25 cellular contexts compared by ENCODE assay signal in the genomic region with DNA sequence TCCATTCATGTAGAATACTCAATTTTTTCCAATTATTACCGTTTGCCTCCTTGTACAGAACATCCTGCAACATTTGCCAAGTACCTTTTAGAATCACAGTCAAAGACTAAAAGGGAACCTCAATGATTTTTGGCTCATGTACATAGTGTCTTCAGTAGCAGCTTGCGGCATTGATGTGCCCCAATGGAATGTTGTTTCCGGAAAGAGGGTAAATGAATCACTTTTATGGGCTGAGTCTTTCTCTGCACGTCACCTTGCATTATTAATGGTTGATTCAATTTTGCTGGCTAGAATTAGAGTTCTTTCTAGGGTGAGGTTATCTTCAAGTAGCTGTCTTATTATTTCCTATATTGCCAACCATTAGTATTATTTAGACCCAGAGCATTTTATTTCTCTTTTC.
DNase-seq lines count a peak whose midpoint lies in the region; ATAC-seq and TF ChIP-seq lines count a peak whose summit lies in the region.
"Had no signal": no experiment of that assay in that cellular context is flagged by ENCODE, and none has a peak within 500 bp of the region (broad histone marks: within the 10 kb centered on the region; RNA-seq: fewer than 3 reads in every experiment).

No MANE protein-coding gene starts in this region.

- POLR2A ChIA-PET in PC-3 (lab: Charles Lee; ENCODE audit: unreplicated experiment) = no interaction called here
- POLR2A ChIA-PET in GM10248 (lab: Yijun Ruan, JAX) = no interaction called here

- intact Hi-C loops in PC-3 (cut with micrococcal nuclease) = no loop called here

- H4K20me1 ChIP-seq in PC-3 (ENCODE audit: low read length) = no peaks in the 10 kb centered on the region
- H4K20me1 ChIP-seq: BLaER1 treated with 17β-estradiol and CSF1 and Interleukin-3, amounts not matched to agents 10 nM and 100 nM had no signal

- DNase-seq in ACHN = peak; percentile 10
- DNase-seq in PC-3 = peak; percentile 86
- peak; percentile 3 for DNase-seq in astrocyte of the spinal cord (ENCODE audit: low read depth, low spot score)
- peak; percentile 52 for DNase-seq in left kidney (ENCODE audit: low read depth, low spot score)
- no peak for DNase-seq in anterior cingulate cortex (lab: John Stamatoyannopoulos, UW)
- no peak for DNase-seq in GM10248 (ENCODE audit: extremely low spot score)
- DNase-seq in NCI-H1436 treated with DMSO at 0.1 percent for 48 hours (lab: John Stamatoyannopoulos, UW) = no peak
- no peak for DNase-seq in brain microvascular endothelial cell
- DNase-seq: activated CD4-positive, alpha-beta T cell treated with anti-CD3 and anti-CD28 coated beads for 36 hours; activated CD8-positive, alpha-beta memory T cell treated with anti-CD3 and anti-CD28 coated beads, Interleukin-2, amount 10 ng/mL, durations not matched to agents 7 days and 5 days; effector CD4-positive, alpha-beta T cell; islet precursor cell; NCI-H1694; NCI-H2171; NCI-H526; Right ventricle myocardium superior; spleen; stimulated activated CD4-positive, alpha-beta T cell treated with anti-CD3 and anti-CD28 coated beads, Interleukin-4, amount 100 ng/mL, for 1 hour; stimulated activated naive CD8-positive, alpha-beta T cell treated with anti-CD3 and anti-CD28 coated beads, Interleukin-15, Interleukin-2, amounts not matched to agents 100 U/mL and 50 U/mL, for 24 hours; tibial artery had no signal

- CTCF ChIA-PET in PC-3 (lab: Charles Lee) = no interaction called here
- CTCF ChIA-PET in GM10248 (lab: Yijun Ruan, JAX) = no interaction called here

- BruUV-seq in PC-3 (replicated peaks; lab: Mats Ljungman, UMichigan) = no TSS peak

- in situ Hi-C loops in ACHN (cut with HindIII; ENCODE audit: low pct_ligation_motif_present, low pct_unique_long_range_greater_than_20kb, low sequenced_read_pairs) = no loop called here
- in situ Hi-C loops in astrocyte of the spinal cord (cut with HindIII; ENCODE audit: low sequenced_read_pairs) = no loop called here
- in situ Hi-C loops in brain microvascular endothelial cell (cut with HindIII; ENCODE audit: low pct_ligation_motif_present, low sequenced_read_pairs) = no loop called here

- H3K4me3 ChIP-seq in PC-3 (ENCODE audit: low read length) = no peak overlapping the region
- H3K4me3 ChIP-seq in astrocyte of the spinal cord (ENCODE audit: low read depth, low read length) = no peak overlapping the region
- no peak overlapping the region for H3K4me3 ChIP-seq in brain microvascular endothelial cell (ENCODE audit: low read depth, low read length)
- H3K4me3 ChIP-seq: A549; ascending aorta; BLaER1 treated with 17β-estradiol and CSF1 and Interleukin-3, amounts not matched to agents 10 nM and 100 nM; spleen; tibial artery had no signal

- H3K9me2 ChIP-seq in PC-3 (replicated peaks; ENCODE audit: low read length) = no peaks in the 10 kb centered on the region

- H3K9ac ChIP-seq in PC-3 (ENCODE audit: low read length) = peak overlapping the region; percentile 31; the same call in 1 of the 2 replicates
- H3K9ac ChIP-seq: BLaER1 treated with 17β-estradiol and CSF1 and Interleukin-3, amounts not matched to agents 10 nM and 100 nM had no signal

- peak overlapping the region; percentile 50 for H3K4me2 ChIP-seq in PC-3 (ENCODE audit: low read length)
- H3K4me2 ChIP-seq: A549; BLaER1 treated with 17β-estradiol and CSF1 and Interleukin-3, amounts not matched to agents 10 nM and 100 nM had no signal

- H3K36me3 ChIP-seq in PC-3 (ENCODE audit: low read depth, low read length) = no peaks in the 10 kb centered on the region
- H3K36me3 ChIP-seq in brain microvascular endothelial cell (replicated peaks) = no peaks in the 10 kb centered on the region
- H3K36me3 ChIP-seq: ascending aorta; BLaER1 treated with 17β-estradiol and CSF1 and Interleukin-3, amounts not matched to agents 10 nM and 100 nM; neutrophil; spleen; tibial artery had no signal

- H3K9me3 ChIP-seq in PC-3 (ENCODE audit: low read length) = no peaks in the 10 kb centered on the region
- H3K9me3 ChIP-seq: A549; ascending aorta; BLaER1 treated with 17β-estradiol and CSF1 and Interleukin-3, amounts not matched to agents 10 nM and 100 nM; neutrophil; spleen; tibial artery had no signal

- H3K27ac ChIP-seq in PC-3 (ENCODE audit: low read length) (peak overlapping the region; percentile 87), brain microvascular endothelial cell (no peak overlapping the region)
- H3K27ac ChIP-seq: A549; ascending aorta; BLaER1 treated with 17β-estradiol and CSF1 and Interleukin-3, amounts not matched to agents 10 nM and 100 nM; HL-60; neutrophil; spleen; tibial artery had no signal

- peak; percentile 73 for ATAC-seq in PC-3
- ATAC-seq: A549; activated CD4-positive, alpha-beta T cell treated with anti-CD3 and anti-CD28 coated beads for 36 hours; activated CD8-positive, alpha-beta memory T cell treated with anti-CD3 and anti-CD28 coated beads, Interleukin-2, amount 10 ng/mL, durations not matched to agents 7 days and 5 days; stimulated activated naive CD8-positive, alpha-beta T cell treated with anti-CD3 and anti-CD28 coated beads, Interleukin-15, Interleukin-2, amounts not matched to agents 100 U/mL and 50 U/mL, for 24 hours had no signal

- TF ChIP-seq CTCF in PC-3 (conservative IDR thresholded peaks at IDR 0.05; ENCODE audit: low read depth, low read length) (no peak), astrocyte of the spinal cord (IDR thresholded peaks at IDR 0.05; ENCODE audit: low read depth, low read length) (no peak), GM10248 (IDR thresholded peaks at IDR 0.05; ENCODE audit: control extremely low read depth, extremely low read depth, low read depth, missing control alignments) (no peak), brain microvascular endothelial cell (IDR thresholded peaks at IDR 0.05; ENCODE audit: low read depth, low read length, missing control alignments) (no peak)

- no peaks in the 10 kb centered on the region for H3K27me3 ChIP-seq in PC-3 (ENCODE audit: low read length)
- no peaks in the 10 kb centered on the region for H3K27me3 ChIP-seq in brain microvascular endothelial cell (replicated peaks)
- H3K27me3 ChIP-seq: ascending aorta; BLaER1 treated with 17β-estradiol and CSF1 and Interleukin-3, amounts not matched to agents 10 nM and 100 nM; neutrophil; spleen; tibial artery had no signal

- no peaks in the 10 kb centered on the region for H3F3A ChIP-seq in PC-3 (ENCODE audit: low read length, unreplicated experiment)

- no peak overlapping the region for H2AFZ ChIP-seq in PC-3 (ENCODE audit: low read length)

- H3K79me2 ChIP-seq in PC-3 (ENCODE audit: low read length) = no peaks in the 10 kb centered on the region

- peaks cover 32% of the 10 kb centered on the region for H3K4me1 ChIP-seq in PC-3 (ENCODE audit: insufficient read depth, low read length)
- H3K4me1 ChIP-seq: A549, ascending aorta, spleen, tibial artery had no signal

Comparison
In these comparisons a context has a peak if more than half of its experiments do, and no peak if none do; other contexts are left out.
1. DNase-seq: peak in ACHN (single experiment), PC-3 (single experiment), astrocyte of the spinal cord (single experiment) and left kidney (single experiment); none in anterior cingulate cortex (0 of 58), GM10248 (single experiment), NCI-H1436 treated with DMSO at 0.1 percent for 48 hours (single experiment) and brain microvascular endothelial cell (single experiment).